In the genomic region with DNA sequence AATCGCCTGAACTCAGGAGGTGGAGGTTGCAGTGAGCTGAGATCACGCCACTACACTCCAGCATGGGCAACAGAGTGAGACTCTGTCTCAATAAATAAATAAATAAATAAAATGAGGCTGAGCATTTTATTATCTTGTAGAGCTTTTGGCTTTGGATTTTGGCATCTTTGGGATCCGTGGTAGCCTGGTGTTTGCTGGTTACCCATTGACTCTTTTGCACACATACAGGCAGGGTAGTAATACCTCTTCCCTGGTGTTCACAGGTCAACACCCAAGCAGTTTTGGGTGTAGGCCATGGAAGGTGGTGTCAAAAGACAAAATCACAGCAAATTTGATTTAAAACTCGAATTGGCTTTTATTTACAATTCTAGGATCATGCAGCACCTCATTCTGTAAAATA, we compare ENCODE assay signal across 18 cellular contexts. TPM values are rescaled to one million over a fixed set of nuclear protein-coding genes. Genes with fewer than 3 reads are reported as not detected.
DNase-seq lines count a peak whose midpoint lies in the region; ATAC-seq and TF ChIP-seq lines count a peak whose summit lies in the region.
"Had no signal": no experiment of that assay in that cellular context is flagged by ENCODE, and none has a peak within 500 bp of the region (broad histone marks: within the 10 kb centered on the region; RNA-seq: fewer than 3 reads in every experiment).

No MANE protein-coding gene starts in this region.

- H3K4me2 ChIP-seq in hepatocyte, result no peak overlapping the region
- H3K4me2 ChIP-seq: BLaER1 treated with 17β-estradiol and CSF1 and Interleukin-3, amounts not matched to agents 10 nM and 100 nM had no signal

- peak overlapping the region; percentile 94 for H3K27ac Mint-ChIP-seq in Caco-2 (ENCODE audit: unreplicated experiment)
- H3K27ac Mint-ChIP-seq in activated CD4-positive, alpha-beta memory T cell treated with anti-CD3 and anti-CD28 coated beads, Interleukin-2, amount 10 ng/mL, durations not matched to agents 7 days and 5 days, result no peak overlapping the region
- H3K27ac Mint-ChIP-seq: B cell; CD8-positive, alpha-beta T cell had no signal

- no peaks in the 10 kb centered on the region for H4K20me1 ChIP-seq in hepatocyte (ENCODE audit: insufficient read depth, poor library complexity, severe bottlenecking)
- H4K20me1 ChIP-seq: BLaER1 treated with 17β-estradiol and CSF1 and Interleukin-3, amounts not matched to agents 10 nM and 100 nM had no signal

- peaks cover 9% of the 10 kb centered on the region for H3K4me1 Mint-ChIP-seq in Caco-2 (ENCODE audit: low read depth, unreplicated experiment)
- H3K4me1 Mint-ChIP-seq in activated CD4-positive, alpha-beta memory T cell treated with anti-CD3 and anti-CD28 coated beads, Interleukin-2, amount 10 ng/mL, durations not matched to agents 7 days and 5 days, result peaks cover 11% of the 10 kb centered on the region

- 54% methylated on average over 4 of the region's 4 CpGs for WGBS in hepatocyte (ENCODE audit: low lambda C conversion rate, missing lambda C conversion rate)

- H3K27me3 ChIP-seq in Caco-2 (replicated peaks; ENCODE audit: control insufficient read depth, insufficient read depth, low read length) (no peaks in the 10 kb centered on the region), hepatocyte (no peaks in the 10 kb centered on the region), gastrocnemius medialis (no peaks in the 10 kb centered on the region)
- H3K27me3 ChIP-seq: BLaER1 treated with 17β-estradiol and CSF1 and Interleukin-3, amounts not matched to agents 10 nM and 100 nM had no signal

- ATAC-seq in mucosa of descending colon, result peak; percentile 65
- ATAC-seq in gastrocnemius medialis, result no peak
- no peak for ATAC-seq in GM18858 (IDR thresholded peaks at IDR 0.05; ENCODE audit: unreplicated experiment)
- ATAC-seq: CD8-positive, alpha-beta T cell; GM12878 had no signal

- TF ChIP-seq CTCF in Caco-2 (IDR thresholded peaks at IDR 0.05; ENCODE audit: insufficient read depth in 1 of 2, low read depth in 1 of 2, low read length in 1 of 2, severe bottlenecking in 1 of 2, unreplicated experiment in 1 of 2) (no peak), hepatocyte (IDR thresholded peaks at IDR 0.05; ENCODE audit: poor library complexity) (no peak), mucosa of descending colon (IDR thresholded peaks at IDR 0.05) (no peak), gastrocnemius medialis (IDR thresholded peaks at IDR 0.05 in 4 of 5, conservative IDR thresholded peaks at IDR 0.05 in 1 of 5) (no peak)

- CTCF ChIA-PET in Caco-2 (lab: Charles Lee), result no interaction called here
- CTCF ChIA-PET in activated CD4-positive, alpha-beta memory T cell treated with anti-CD3 and anti-CD28 coated beads, Interleukin-2, amount 10 ng/mL, durations not matched to agents 7 days and 5 days (lab: Charles Lee), result interaction anchor here (0.7 kb wide), 1 partner anchor 17 kb away, joined by 4 read pairs; no protein-coding TSS in a partner anchor

- in situ Hi-C loops in gastrocnemius medialis (cut with MboI; ENCODE audit: low sequenced_read_pairs in 4 of 4), result no loop called here

- H2AFZ ChIP-seq in hepatocyte, result no peak overlapping the region
- H2AFZ ChIP-seq: GM23248 had no signal

- H3K27ac ChIP-seq in hepatocyte, result peak overlapping the region; percentile 9
- H3K27ac ChIP-seq in gastrocnemius medialis, result peak overlapping the region; percentile 86 to 97 (median 90)
- H3K27ac ChIP-seq: BLaER1 treated with 17β-estradiol and CSF1 and Interleukin-3, amounts not matched to agents 10 nM and 100 nM; GM23248 had no signal

- H3K36me3 ChIP-seq in Caco-2 (ENCODE audit: control insufficient read depth, insufficient read depth, low read length) (no peaks in the 10 kb centered on the region), hepatocyte (replicated peaks; ENCODE audit: insufficient read depth, low read depth) (no peaks in the 10 kb centered on the region), mucosa of descending colon (ENCODE audit: low read depth) (no peaks in the 10 kb centered on the region), gastrocnemius medialis (peaks cover 0 to 52% of the 10 kb centered on the region in 2 donors)
- H3K36me3 ChIP-seq: BLaER1 treated with 17β-estradiol and CSF1 and Interleukin-3, amounts not matched to agents 10 nM and 100 nM; HAP-1 had no signal

- TF ChIP-seq POLR2A in gastrocnemius medialis (IDR thresholded peaks at IDR 0.05), result no peak

- BruUV-seq in Caco-2 (replicated peaks; lab: Mats Ljungman, UMichigan), result no TSS peak

- H3K9me2 ChIP-seq in hepatocyte (replicated peaks; ENCODE audit: insufficient read depth), result no peaks in the 10 kb centered on the region

- no peak overlapping the region for H3K4me3 ChIP-seq in Caco-2 (ENCODE audit: low read depth, low read length)
- no peak overlapping the region for H3K4me3 ChIP-seq in hepatocyte
- no peak overlapping the region for H3K4me3 ChIP-seq in mucosa of descending colon
- H3K4me3 ChIP-seq in gastrocnemius medialis, result peak overlapping the region in 1 of 4 donors; percentile 5
- H3K4me3 ChIP-seq: BLaER1 treated with 17β-estradiol and CSF1 and Interleukin-3, amounts not matched to agents 10 nM and 100 nM; GM12878; GM23248; HAP-1 had no signal

- H3K9me3 ChIP-seq in Caco-2 (no peaks in the 10 kb centered on the region), hepatocyte (ENCODE audit: low read depth) (no peaks in the 10 kb centered on the region), mucosa of descending colon (no peaks in the 10 kb centered on the region), gastrocnemius medialis (no peaks in the 10 kb centered on the region)
- H3K9me3 ChIP-seq: BLaER1 treated with 17β-estradiol and CSF1 and Interleukin-3, amounts not matched to agents 10 nM and 100 nM; HAP-1 had no signal

- no peaks in the 10 kb centered on the region for H3K36me3 Mint-ChIP-seq in Caco-2 (ENCODE audit: insufficient read depth, unreplicated experiment)
- no peaks in the 10 kb centered on the region for H3K36me3 Mint-ChIP-seq in activated CD4-positive, alpha-beta memory T cell treated with anti-CD3 and anti-CD28 coated beads, Interleukin-2, amount 10 ng/mL, durations not matched to agents 7 days and 5 days (ENCODE audit: low read depth)

- no peaks in the 10 kb centered on the region for H3K9me3 Mint-ChIP-seq in Caco-2 (ENCODE audit: unreplicated experiment)
- no peaks in the 10 kb centered on the region for H3K9me3 Mint-ChIP-seq in activated CD4-positive, alpha-beta memory T cell treated with anti-CD3 and anti-CD28 coated beads, Interleukin-2, amount 10 ng/mL, durations not matched to agents 7 days and 5 days
- H3K9me3 Mint-ChIP-seq: CD8-positive, alpha-beta T cell had no signal

- H3K79me2 ChIP-seq in hepatocyte, result no peaks in the 10 kb centered on the region

- peaks cover 16% of the 10 kb centered on the region for H3K4me1 ChIP-seq in Caco-2
- H3K4me1 ChIP-seq in hepatocyte (ENCODE audit: insufficient read depth), result peaks cover 4% of the 10 kb centered on the region
- H3K4me1 ChIP-seq in mucosa of descending colon (ENCODE audit: low read depth), result no peaks in the 10 kb centered on the region
- H3K4me1 ChIP-seq in gastrocnemius medialis, result peaks cover 86 to 92% of the 10 kb centered on the region in 2 donors
- H3K4me1 ChIP-seq: HAP-1 had no signal

- POLR2A ChIA-PET in Caco-2 (lab: Charles Lee), result interaction anchor here (0.6 to 2.8 kb wide), 4 partner anchors 10 to 411 kb away, joined by 4 to 32 read pairs (median 6); no protein-coding TSS in a partner anchor
- POLR2A ChIA-PET in activated CD4-positive, alpha-beta memory T cell treated with anti-CD3 and anti-CD28 coated beads, Interleukin-2, amount 10 ng/mL, durations not matched to agents 7 days and 5 days (lab: Charles Lee), result no interaction called here

- no peaks in the 10 kb centered on the region for H3K27me3 Mint-ChIP-seq in Caco-2 (ENCODE audit: insufficient read depth, unreplicated experiment)
- H3K27me3 Mint-ChIP-seq in activated CD4-positive, alpha-beta memory T cell treated with anti-CD3 and anti-CD28 coated beads, Interleukin-2, amount 10 ng/mL, durations not matched to agents 7 days and 5 days, result peaks cover 1% of the 10 kb centered on the region

- DNase-seq in Caco-2 (no peak), hepatocyte (ENCODE audit: low spot score) (no peak), mucosa of descending colon (no peak), gastrocnemius medialis (no peak), NCI-H345 treated with DMSO at 0.1 percent for 48 hours (lab: John Stamatoyannopoulos, UW; ENCODE audit: unreplicated experiment) (no peak)
- DNase-seq in activated CD4-positive, alpha-beta memory T cell treated with anti-CD3 and anti-CD28 coated beads, Interleukin-2, amount 10 ng/mL, durations not matched to agents 7 days and 5 days, result no peak
- DNase-seq: CD8-positive, alpha-beta T cell; DMS 273 treated with DMSO at 0.1 percent for 48 hours; DMS53; DND-41; EL; GM23248; IMR-90 had no signal

- no peak overlapping the region for H3K4me3 Mint-ChIP-seq in Caco-2 (ENCODE audit: unreplicated experiment)
- H3K4me3 Mint-ChIP-seq in activated CD4-positive, alpha-beta memory T cell treated with anti-CD3 and anti-CD28 coated beads, Interleukin-2, amount 10 ng/mL, durations not matched to agents 7 days and 5 days, result no peak overlapping the region
- H3K4me3 Mint-ChIP-seq: B cell; CD8-positive, alpha-beta T cell had no signal

- intact Hi-C loops in Caco-2 (cut with micrococcal nuclease; ENCODE audit: unreplicated experiment) (no loop called here), mucosa of descending colon (cut with DNase I, micrococcal nuclease) (no loop called here), gastrocnemius medialis (cut with DNase I; ENCODE audit: low total_unique reads) (no loop called here)

RNA-seq across cellular contexts. Expression of a gene that starts 27.8 kb away (rescaled TPM):
- total RNA-seq in Caco-2 (2022) (24.8 and 26.2 TPM in 2 replicates), hepatocyte (9.3 and 13.3 TPM in 2 replicates), mucosa of descending colon (100 to 1,000 TPM in 1 of 3 donors, 10 to 100 TPM in 2; 54.4 to 155 (median 66.3) TPM), gastrocnemius medialis (1,000 to 10,000 TPM in 1 of 4 donors, 100 to 1,000 TPM in 3; 595 to 1,103 (median 698) TPM)
- polyA plus RNA-seq in hepatocyte, result 3.8 and 3.9 TPM in 2 replicates
- 10 to 100 TPM in 1 of 2 experiments, 1 to 10 TPM in 1; 9.7 to 12.2 TPM for total RNA-seq in activated CD4-positive, alpha-beta memory T cell treated with anti-CD3 and anti-CD28 coated beads, Interleukin-2, amount 10 ng/mL, durations not matched to agents 7 days and 5 days

RNA-seq across cellular contexts. Expression of a gene that starts 46.8 kb away (rescaled TPM):
- total RNA-seq in Caco-2 (2022), result 72.2 and 78.3 TPM in 2 replicates
- 35.7 and 40.4 TPM in 2 replicates for total RNA-seq in hepatocyte
- 35.3 and 41.2 TPM in 2 replicates for polyA plus RNA-seq in hepatocyte
- 10 to 100 TPM; 22.1 to 39.4 (median 35.6) TPM for total RNA-seq in mucosa of descending colon
- total RNA-seq in gastrocnemius medialis, result 10 to 100 TPM; 38.7 to 45.3 (median 42.3) TPM
- total RNA-seq in activated CD4-positive, alpha-beta memory T cell treated with anti-CD3 and anti-CD28 coated beads, Interleukin-2, amount 10 ng/mL, durations not matched to agents 7 days and 5 days, result 10 to 100 TPM; 35.3 to 38.4 TPM

RNA-seq across cellular contexts. Expression of a gene that starts 51.0 kb away (rescaled TPM):
- 38.3 and 41.4 TPM in 2 replicates for total RNA-seq in Caco-2 (2022)
- 10.1 and 14.0 TPM in 2 replicates for total RNA-seq in hepatocyte
- polyA plus RNA-seq in hepatocyte, result 18.6 and 22.1 TPM in 2 replicates
- total RNA-seq in mucosa of descending colon, result 10 to 100 TPM in 1 of 3 donors, 1 to 10 TPM in 2; 5.8 to 10.1 (median 7.5) TPM
- 10 to 100 TPM in 3 of 4 donors, 1 to 10 TPM in 1; 8.7 to 22.5 (median 18.2) TPM for total RNA-seq in gastrocnemius medialis
- 1 to 10 TPM; 8.2 to 8.7 TPM for total RNA-seq in activated CD4-positive, alpha-beta memory T cell treated with anti-CD3 and anti-CD28 coated beads, Interleukin-2, amount 10 ng/mL, durations not matched to agents 7 days and 5 days
